ENCODE assay signal across 1 cellular context in the genomic region with DNA sequence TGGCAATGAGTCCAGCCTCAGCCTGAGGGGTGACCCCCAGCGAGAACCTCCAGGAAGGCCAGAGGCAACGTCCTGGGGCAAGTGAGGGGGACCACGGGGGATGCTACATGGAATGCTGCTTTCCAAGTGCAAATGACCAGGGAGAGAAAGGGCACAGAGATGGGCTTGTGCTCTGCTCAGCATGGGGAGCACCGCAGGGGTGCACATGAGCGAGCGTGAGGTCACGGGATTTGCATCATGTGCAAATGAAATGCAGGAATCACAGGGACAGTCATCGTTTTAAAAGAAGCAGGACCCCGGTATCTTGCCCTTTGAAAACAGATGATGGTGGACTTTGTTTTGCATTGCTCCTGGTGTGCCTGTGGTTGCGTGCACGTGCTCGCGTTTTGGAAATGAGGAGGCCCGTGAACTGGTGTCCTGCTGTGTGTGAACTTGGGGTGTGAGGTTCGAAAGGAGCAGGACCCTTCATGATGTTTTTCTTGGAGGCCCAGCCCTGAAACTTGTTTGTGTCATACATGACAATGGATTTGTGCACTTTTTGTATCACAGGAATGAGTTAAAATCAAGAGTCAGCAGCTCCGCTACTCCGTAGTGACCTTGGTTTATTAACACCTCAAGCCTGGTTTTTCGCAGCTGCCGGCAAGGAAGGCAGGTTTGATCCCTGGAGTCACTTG.
TF ChIP-seq lines count a peak whose summit lies in the region.

No MANE protein-coding gene starts in this region.

TF ChIP-seq in H1, 55 proteins besides CTCF, POLR2A, EP300 and RAD21:
- TF ChIP-seq TAF1 (IDR thresholded peaks at IDR 0.05; ENCODE audit: low read depth, low read length) (no peak), SIRT6 (IDR thresholded peaks at IDR 0.05; ENCODE audit: low read length) (no peak), TEAD4 (IDR thresholded peaks at IDR 0.05; ENCODE audit: low read depth, low read length) (0 out of 2 replicates have a peak, but pooled peaks have one; percentile 33), POU5F1 (IDR thresholded peaks at IDR 0.05; ENCODE audit: low read depth, low read length) (no peak)
- TF ChIP-seq, protein P1, sequence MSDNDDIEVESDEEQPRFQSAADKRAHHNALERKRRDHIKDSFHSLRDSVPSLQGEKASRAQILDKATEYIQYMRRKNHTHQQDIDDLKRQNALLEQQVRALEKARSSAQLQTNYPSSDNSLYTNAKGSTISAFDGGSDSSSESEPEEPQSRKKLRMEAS (IDR thresholded peaks at IDR 0.05) = 0 out of 2 replicates have a peak, but pooled peaks have one; percentile 46
TF ChIP-seq in H1: peak in this region for 2.
